Comparison of ENCODE assay signal across 14 cellular contexts in genomic region chr6:167829513-167829912, GRCh38. TPM values are rescaled to one million over a fixed set of nuclear protein-coding genes. Genes with fewer than 3 reads are reported as not detected.
A peak's percentile ranks its signal among the peaks of the same experiment; 100 is the strongest.
DNase-seq lines count a peak whose midpoint lies in the region; ATAC-seq, FAIRE-seq and TF ChIP-seq lines count a peak whose summit lies in the region.
"Had no signal": no experiment of that assay in that cellular context is flagged by ENCODE, and none has a peak within 500 bp of the region (broad histone marks: within the 10 kb centered on the region; RNA-seq: fewer than 3 reads in every experiment).

No MANE protein-coding gene starts in this region.

- H3K27ac Mint-ChIP-seq in H9, result no peak overlapping the region
- H3K27ac Mint-ChIP-seq: stimulated activated naive CD8-positive, alpha-beta T cell treated with anti-CD3 and anti-CD28 coated beads, Interleukin-15, amount 100 ng/mL, for 72 hours had no signal

- H3K9me3 Mint-ChIP-seq in H9, result no peaks in the 10 kb centered on the region; a peak in 1 of 5 replicates
- H3K9me3 Mint-ChIP-seq: stimulated activated naive CD8-positive, alpha-beta T cell treated with anti-CD3 and anti-CD28 coated beads, Interleukin-15, amount 100 ng/mL, for 72 hours had no signal

- H3K4me3 ChIP-seq in RWPE2 (ENCODE audit: severe bottlenecking) (no peak overlapping the region), endothelial cell of umbilical vein (replicated peaks in 1 of 3; ENCODE audit: insufficient read depth in 1 of 3, low read depth in 1 of 3, low read length in 3 of 3) (no peak overlapping the region), prostate gland (peak overlapping the region in 1 of 2 donors; percentile 61)

- no peak for ATAC-seq in RWPE2 (ENCODE audit: low read depth)
- no peak for ATAC-seq in esophagus mucosa
- ATAC-seq: stimulated activated naive CD8-positive, alpha-beta T cell treated with anti-CD3 and anti-CD28 coated beads, Interleukin-15, amount 100 ng/mL, for 72 hours had no signal

- no peaks in the 10 kb centered on the region for H3K36me3 ChIP-seq in RWPE2 (ENCODE audit: low read depth)
- H3K36me3 ChIP-seq in endothelial cell of umbilical vein (ENCODE audit: control insufficient read depth in 2 of 2, extremely low read depth in 1 of 2, insufficient read depth in 2 of 2, low read length in 2 of 2), result no peaks in the 10 kb centered on the region
- no peaks in the 10 kb centered on the region for H3K36me3 ChIP-seq in prostate gland

- H4K5ac ChIP-seq in H9 (ENCODE audit: insufficient read length, low read depth, low read length), result no peak overlapping the region

- H3K27me3 Mint-ChIP-seq in H9 (ENCODE audit: low read depth), result peaks cover 6% of the 10 kb centered on the region; the same call in 1 of the 2 replicates

- no peaks in the 10 kb centered on the region for H3K79me1 ChIP-seq in H9 (ENCODE audit: insufficient read depth, low read depth, low read length, poor library complexity, severe bottlenecking)

- peaks cover 0 to under 1% (median 0%) of the 10 kb centered on the region in 3 experiments; a peak in 2 of 7 replicates for H3K36me3 Mint-ChIP-seq in H9 (ENCODE audit: insufficient read depth in 1 of 3, low read depth in 3 of 3)

- H3K4me1 ChIP-seq in H9 (ENCODE audit: insufficient read depth, low read length) (no peaks in the 10 kb centered on the region; the same call in 1 of the 2 replicates), RWPE2 (ENCODE audit: insufficient read depth, poor library complexity, severe bottlenecking) (peaks cover 48% of the 10 kb centered on the region), endothelial cell of umbilical vein (ENCODE audit: control insufficient read depth, extremely low read depth, insufficient read depth, low read length) (peaks cover 39% of the 10 kb centered on the region), prostate gland (replicated peaks) (no peaks in the 10 kb centered on the region)

- POLR2A ChIA-PET in endothelial cell of umbilical vein (lab: Charles Lee), result interaction anchor here (0.8 kb wide), 1 partner anchor 301 kb away, joined by 4 read pairs; no protein-coding TSS in a partner anchor

- TF ChIP-seq POLR2A in endothelial cell of umbilical vein (IDR thresholded peaks at IDR 0.05; ENCODE audit: low read depth, low read length) (no peak), prostate gland (IDR thresholded peaks at IDR 0.05) (no peak)

- H2AFZ ChIP-seq in H9 (ENCODE audit: low read length), result no peak overlapping the region
- no peak overlapping the region for H2AFZ ChIP-seq in endothelial cell of umbilical vein (ENCODE audit: low read depth, low read length)

- dilution Hi-C loops in endothelial cell of umbilical vein (cut with MboI; ENCODE audit: extremely low pct_ligation_motif_present, low sequenced_read_pairs), result no loop called here

- H3K9ac ChIP-seq in H9 (ENCODE audit: extremely low read depth, insufficient read length, low read length), result no peak overlapping the region
- no peak overlapping the region for H3K9ac ChIP-seq in endothelial cell of umbilical vein (replicated peaks; ENCODE audit: extremely low read depth, insufficient read depth, low read length)

- intact Hi-C loops in endothelial cell of umbilical vein (cut with micrococcal nuclease) (loop anchor here (1.0 to 10.0 kb wide), 5 partner anchors 9 to 287 kb away; no protein-coding TSS in a partner anchor), prostate gland (cut with DNase I) (no loop called here)

- H3K4me1 Mint-ChIP-seq in H9, result peaks cover 50 to 58% of the 10 kb centered on the region in 2 experiments

- BruUV-seq in endothelial cell of umbilical vein (replicated peaks; lab: Mats Ljungman, UMichigan), result no TSS peak

- H3K23ac ChIP-seq in H9 (ENCODE audit: insufficient read length, low read depth, low read length), result no peak overlapping the region

- CTCF ChIA-PET in endothelial cell of umbilical vein (lab: Charles Lee), result interaction anchor here (0.6 to 3.8 kb wide), 5 partner anchors 47 to 344 kb away, joined by 3 to 20 read pairs (median 4); no protein-coding TSS in a partner anchor

- H3K56ac ChIP-seq in H9 (ENCODE audit: insufficient read length, low read depth, low read length), result no peak overlapping the region

- H2BK15ac ChIP-seq in H9 (ENCODE audit: low read depth, low read length), result no peak overlapping the region

- no peak overlapping the region for H2BK12ac ChIP-seq in H9 (ENCODE audit: insufficient read length, low read depth, low read length)

- no peak overlapping the region for H3K4me2 ChIP-seq in H9 (ENCODE audit: insufficient read depth, insufficient read length, low read length)
- peak overlapping the region; percentile 31 for H3K4me2 ChIP-seq in endothelial cell of umbilical vein (ENCODE audit: insufficient read depth, low read length)

- H4K20me1 ChIP-seq in H9 (ENCODE audit: control insufficient read depth, insufficient read depth, insufficient read length) (no peaks in the 10 kb centered on the region), endothelial cell of umbilical vein (replicated peaks; ENCODE audit: control insufficient read depth, extremely low read depth, insufficient read depth, low read length) (peaks cover 37% of the 10 kb centered on the region)

- peak overlapping the region; percentile 64 to 92; a peak in 2 of 5 replicates for H3K4me3 Mint-ChIP-seq in H9
- H3K4me3 Mint-ChIP-seq: stimulated activated naive CD8-positive, alpha-beta T cell treated with anti-CD3 and anti-CD28 coated beads, Interleukin-15, amount 100 ng/mL, for 72 hours had no signal

- H4K8ac ChIP-seq in H9 (replicated peaks; ENCODE audit: insufficient read length, low read depth, low read length), result no peak overlapping the region

- no peak overlapping the region for H3K4ac ChIP-seq in H9 (ENCODE audit: low read depth, low read length)

- H3K9me1 ChIP-seq in endothelial cell of umbilical vein (replicated peaks; ENCODE audit: control insufficient read depth, extremely low read depth, insufficient read depth, low read length), result no peaks in the 10 kb centered on the region

- no peak overlapping the region for H3K27ac ChIP-seq in H9 (ENCODE audit: insufficient read length, low read depth, low read length)
- H3K27ac ChIP-seq in RWPE2 (ENCODE audit: poor library complexity, severe bottlenecking), result peak overlapping the region; percentile 73
- H3K27ac ChIP-seq in endothelial cell of umbilical vein (ENCODE audit: insufficient read depth, low read depth, low read length), result no peak overlapping the region
- H3K27ac ChIP-seq in prostate gland, result peak overlapping the region; percentile 14 to 49

- TF ChIP-seq CTCF in H9 (conservative IDR thresholded peaks at IDR 0.05) (no peak), RWPE2 (IDR thresholded peaks at IDR 0.05; ENCODE audit: poor library complexity, severe bottlenecking) (no peak), endothelial cell of umbilical vein (IDR thresholded peaks at IDR 0.05; ENCODE audit: extremely low read depth in 1 of 2, insufficient read depth in 1 of 2, low read depth in 1 of 2, low read length in 2 of 2) (no peak), prostate gland (IDR thresholded peaks at IDR 0.05) (no peak), GM13977 (IDR thresholded peaks at IDR 0.05; ENCODE audit: extremely low read depth, insufficient read depth, missing control alignments) (no peak)

- peaks cover 12% of the 10 kb centered on the region for H3K23me2 ChIP-seq in H9 (ENCODE audit: insufficient read length, low read depth, low read length, poor library complexity, severe bottlenecking)

- no peak overlapping the region for H2BK5ac ChIP-seq in H9 (ENCODE audit: insufficient read length, low read length)

- no peak overlapping the region for H2BK20ac ChIP-seq in H9 (ENCODE audit: low read depth, low read length, poor library complexity, severe bottlenecking)

- H3K14ac ChIP-seq in H9 (ENCODE audit: insufficient read depth, low read length), result no peak overlapping the region

- in situ Hi-C loops in GM13977 (cut with MboI; ENCODE audit: low pct_unique_long_range_greater_than_20kb, low sequenced_read_pairs, unreplicated experiment), result no loop called here

- H3K9me3 ChIP-seq in H9 (ENCODE audit: control insufficient read depth, low read depth, low read length) (no peaks in the 10 kb centered on the region), RWPE2 (ENCODE audit: severe bottlenecking) (no peaks in the 10 kb centered on the region), endothelial cell of umbilical vein (replicated peaks; ENCODE audit: control insufficient read depth, insufficient read depth, low read length) (no peaks in the 10 kb centered on the region), prostate gland (no peaks in the 10 kb centered on the region)

- no peak overlapping the region for H3T11ph ChIP-seq in H9 (ENCODE audit: low read length)

- no peaks in the 10 kb centered on the region for H3K27me3 ChIP-seq in H9 (ENCODE audit: insufficient read depth, low read length)
- H3K27me3 ChIP-seq in RWPE2 (ENCODE audit: insufficient read depth, poor library complexity, severe bottlenecking), result no peaks in the 10 kb centered on the region
- no peaks in the 10 kb centered on the region for H3K27me3 ChIP-seq in endothelial cell of umbilical vein (ENCODE audit: control insufficient read depth in 2 of 2, insufficient read depth in 2 of 2, low read length in 2 of 2)
- H3K27me3 ChIP-seq in prostate gland (replicated peaks; ENCODE audit: insufficient read depth), result no peaks in the 10 kb centered on the region

- no peak overlapping the region for H2AK5ac ChIP-seq in H9 (ENCODE audit: insufficient read length, low read length)

- H4K91ac ChIP-seq in H9 (ENCODE audit: insufficient read length, low read depth, low read length), result no peak overlapping the region

- FAIRE-seq in endothelial cell of umbilical vein (lab: Jason Lieb, UNC), result no peak

- no peak overlapping the region for H3K18ac ChIP-seq in H9 (ENCODE audit: insufficient read length, low read depth, low read length)

- no peak overlapping the region for H2BK120ac ChIP-seq in H9 (ENCODE audit: low read depth, low read length, poor library complexity, severe bottlenecking)

- DNase-seq in H9 (no peak), RWPE2 (ENCODE audit: low spot score) (no peak), endothelial cell of umbilical vein (ENCODE audit: low read depth, low spot score) (no peak), prostate gland (ENCODE audit: low spot score) (no peak), NCI-H748 treated with DMSO at 0.1 percent for 48 hours (lab: John Stamatoyannopoulos, UW) (no peak), GM13977 (ENCODE audit: low spot score) (no peak)
- DNase-seq in central memory CD4-positive, alpha-beta T cell, result no peak
- DNase-seq: activated CD4-positive, CD25-positive, alpha-beta regulatory T cell; AML-193; DMS 273 treated with DMSO at 0.1 percent for 48 hours; NCI-H1694 treated with DMSO at 0.1 percent for 48 hours; NCI-H510A; stimulated activated naive CD8-positive, alpha-beta T cell treated with anti-CD3 and anti-CD28 coated beads, Interleukin-15, amount 100 ng/mL, for 72 hours had no signal

- H3K79me2 ChIP-seq in H9 (ENCODE audit: insufficient read depth, low read length), result peaks cover 34% of the 10 kb centered on the region; the same call in 1 of the 2 replicates
- H3K79me2 ChIP-seq in endothelial cell of umbilical vein (ENCODE audit: control insufficient read depth, insufficient read depth, low read length), result peaks cover 65% of the 10 kb centered on the region

RNA-seq across cellular contexts. Expression of gene AFDN, which starts 2.8 kb away (rescaled TPM):
- total RNA-seq in H9 (2021) (153 and 157 TPM in 2 replicates), endothelial cell of umbilical vein (128 and 134 TPM in 2 replicates), prostate gland (100 to 1,000 TPM; 171 to 204 TPM), esophagus mucosa (134 TPM)
- polyA plus RNA-seq in endothelial cell of umbilical vein, result 28.0 and 31.0 TPM in 2 replicates
- polyA plus RNA-seq in endothelial cell of umbilical vein (2011; cell fraction: cytosol; rRNA removed), result 24.2 and 26.6 TPM in 2 replicates
- polyA plus RNA-seq in endothelial cell of umbilical vein (2011; cell fraction: nucleus; rRNA removed), result 238 and 251 TPM in 2 replicates
- 39.8 and 43.9 TPM in 2 replicates for polyA plus RNA-seq in endothelial cell of umbilical vein (2012)
- polyA minus RNA-seq in endothelial cell of umbilical vein, result 146 and 171 TPM in 2 replicates
- 15.5 TPM for polyA minus RNA-seq in endothelial cell of umbilical vein (2011; cell fraction: cytosol; rRNA and poly(A)+ RNA removed)
- 258 and 322 TPM in 2 replicates for polyA minus RNA-seq in endothelial cell of umbilical vein (2011; cell fraction: nucleus; rRNA and poly(A)+ RNA removed)

Comparison
In these comparisons a context has a peak if more than half of its experiments do, and no peak if none do; other contexts are left out.
1. H3K27ac ChIP-seq: peak in RWPE2 (single experiment) and prostate gland (2 of 2); none in H9 (single experiment) and endothelial cell of umbilical vein (single experiment).